ENCODE assay signal across 8 cellular contexts in the genomic region with DNA sequence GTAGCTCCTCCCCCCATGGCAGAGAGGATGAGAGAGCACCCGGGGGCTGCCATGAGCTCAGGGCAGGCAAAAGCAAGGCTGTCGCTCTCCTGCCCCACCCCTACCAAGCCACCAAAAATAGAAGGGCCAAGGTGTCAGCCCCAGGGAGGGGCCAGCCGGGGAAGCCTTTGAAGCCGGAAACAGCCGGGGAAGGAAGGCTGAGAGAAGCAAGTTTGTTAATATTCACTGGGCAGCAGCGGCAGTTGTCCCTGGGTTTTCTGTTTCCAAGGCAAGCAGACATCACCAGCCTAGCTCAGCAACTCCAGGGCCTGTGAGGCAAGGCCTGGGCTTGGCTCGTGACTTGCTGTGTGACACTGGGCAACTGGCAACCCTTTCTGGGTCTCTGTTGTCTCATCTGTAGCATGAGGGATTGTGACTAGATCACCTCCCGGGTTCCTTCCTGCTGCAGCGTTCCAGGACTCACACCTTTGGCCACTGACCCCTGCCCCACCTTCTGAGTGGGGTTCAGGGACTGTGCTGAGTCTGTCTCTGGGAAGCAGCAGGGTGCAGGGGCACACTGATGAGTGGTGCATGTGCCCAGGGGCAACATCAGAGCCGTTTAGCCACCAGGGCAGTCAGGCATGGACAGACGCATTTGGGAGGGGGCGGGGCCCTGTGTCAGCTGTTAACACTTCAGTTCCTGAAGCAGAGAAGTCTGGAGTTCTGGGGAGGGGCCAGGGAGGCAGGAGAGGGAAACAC. TPM values are rescaled to one million over a fixed set of nuclear protein-coding genes. Genes with fewer than 3 reads are reported as not detected.
DNase-seq lines count a peak whose midpoint lies in the region; ATAC-seq and TF ChIP-seq lines count a peak whose summit lies in the region.

No MANE protein-coding gene starts in this region.

- H3K36me3 ChIP-seq in heart right ventricle (no peaks in the 10 kb centered on the region), smooth muscle cell (ENCODE audit: low read depth) (no peaks in the 10 kb centered on the region)

- H3K4me3 ChIP-seq in GM12875 (ENCODE audit: low read depth, low read length), result peak overlapping the region; percentile 42
- peak overlapping the region in 6 of 10 donors; percentile 0 to 26 (median 12) for H3K4me3 ChIP-seq in heart right ventricle
- no peak overlapping the region for H3K4me3 ChIP-seq in smooth muscle cell

- H3F3A ChIP-seq in smooth muscle cell (ENCODE audit: low read depth), result no peaks in the 10 kb centered on the region

- intact Hi-C loops in heart right ventricle (cut with DNase I), result no loop called here

- ATAC-seq in GM21723 (IDR thresholded peaks at IDR 0.05; ENCODE audit: unreplicated experiment) (peak; percentile 79), heart right ventricle (peak; percentile 62 to 81 (median 75)), HG02973 (IDR thresholded peaks at IDR 0.05; ENCODE audit: unreplicated experiment) (no peak)

- H4K20me1 ChIP-seq in smooth muscle cell (ENCODE audit: low read depth), result no peaks in the 10 kb centered on the region

- H3K27me3 ChIP-seq in heart right ventricle (peaks cover 0 to 17% (median 4%) of the 10 kb centered on the region in 7 donors), smooth muscle cell (ENCODE audit: low read depth) (peaks cover 74% of the 10 kb centered on the region)

- peak overlapping the region; percentile 52 for H3K4me2 ChIP-seq in smooth muscle cell

- DNase-seq in NCI-H187 (lab: John Stamatoyannopoulos, UW) (peak; percentile 48 to 61), activated T-cell treated with anti-CD3 and anti-CD28 coated beads for 24 hours (ENCODE audit: low read depth) (peak; percentile 46), heart right ventricle (peak; percentile 21 to 27), smooth muscle cell (lab: John Stamatoyannopoulos, UW; ENCODE audit: unreplicated experiment) (no peak), inferior parietal cortex (ENCODE audit: extremely low spot score) (no peak)

- H3K79me2 ChIP-seq in smooth muscle cell (ENCODE audit: low read depth), result no peaks in the 10 kb centered on the region

- H3K27ac ChIP-seq in heart right ventricle, result peak overlapping the region in 1 of 10 donors; percentile 51
- no peak overlapping the region for H3K27ac ChIP-seq in smooth muscle cell (ENCODE audit: low read depth)

- H3K9me3 ChIP-seq in heart right ventricle (no peaks in the 10 kb centered on the region), smooth muscle cell (replicated peaks; ENCODE audit: low read depth) (no peaks in the 10 kb centered on the region)

- H3K9ac ChIP-seq in smooth muscle cell (ENCODE audit: low read depth), result no peak overlapping the region

- TF ChIP-seq CTCF in GM12875 (IDR thresholded peaks at IDR 0.05; ENCODE audit: borderline replicate concordance, insufficient read depth, low read depth, low read length), result no peak
- TF ChIP-seq CTCF in heart right ventricle (IDR thresholded peaks at IDR 0.05), result no peak
- no peak for TF ChIP-seq CTCF in smooth muscle cell (IDR thresholded peaks at IDR 0.05; ENCODE audit: borderline replicate concordance, insufficient read depth, poor library complexity, severe bottlenecking)

- WGBS in heart right ventricle, 2 donors, result 4 to 6% methylated on average over 12 of the region's 12 CpGs
- WGBS in smooth muscle cell (ENCODE audit: low lambda C conversion rate), result 13% methylated on average over 12 of the region's 12 CpGs

- H3K4me1 ChIP-seq in heart right ventricle (peaks cover 5 to 23% (median 13%) of the 10 kb centered on the region in 9 donors), smooth muscle cell (ENCODE audit: low read depth) (peaks cover 17% of the 10 kb centered on the region)

- H2AFZ ChIP-seq in smooth muscle cell (ENCODE audit: low read depth), result peak overlapping the region; percentile 82

RNA-seq across cellular contexts. Expression of gene SYNDIG1L, which starts 24.3 kb away (rescaled TPM):
- total RNA-seq in heart right ventricle (under 1 TPM in 5 of 10 donors, not detected in 5; 0.09 to 0.15 (median 0.15) TPM), smooth muscle cell (not detected in 2 replicates)
- polyA plus RNA-seq in heart right ventricle (under 1 TPM in 1 of 2 donors, not detected in 1; 0.03 TPM), smooth muscle cell (0.44 TPM in 1 of 2 replicates, not detected in the other)

RNA-seq across cellular contexts. Expression of gene VRTN, which starts 53.4 kb away (rescaled TPM):
- total RNA-seq in heart right ventricle (not detected), smooth muscle cell (0.81 TPM in 1 of 2 replicates, not detected in the other)
- polyA plus RNA-seq in heart right ventricle (not detected), smooth muscle cell (not detected in 2 replicates)

Comparison
In these comparisons a context has a peak if more than half of its experiments do, and no peak if none do; other contexts are left out.
1. DNase-seq: peak in NCI-H187 (2 of 2), activated T-cell treated with anti-CD3 and anti-CD28 coated beads for 24 hours (single experiment) and heart right ventricle (2 of 2); none in smooth muscle cell (single experiment) and inferior parietal cortex (single experiment).